ENCODE assay signal across 21 cellular contexts in the genomic region with DNA sequence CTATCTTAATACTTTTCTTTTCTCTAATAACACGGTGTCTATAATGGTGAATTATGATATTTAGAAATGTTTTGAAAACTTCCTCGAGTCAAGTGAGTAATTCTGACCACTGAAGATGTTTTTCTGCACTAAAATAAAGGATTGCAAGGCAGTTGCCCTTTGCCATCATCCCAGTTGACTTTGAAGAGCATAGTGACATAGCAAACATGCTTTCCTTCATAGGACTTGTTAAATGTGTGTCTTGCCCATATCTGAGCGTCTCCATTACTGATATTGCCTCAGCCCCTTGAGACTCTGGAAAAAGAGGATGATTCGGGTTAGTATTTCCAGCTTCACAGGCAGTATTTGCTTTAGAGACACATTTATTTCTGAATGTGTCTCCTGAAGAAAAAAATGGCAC.
"Had no signal": no experiment of that assay in that cellular context is flagged by ENCODE, and none has a peak within 500 bp of the region (broad histone marks: within the 10 kb centered on the region; RNA-seq: fewer than 3 reads in every experiment).

No MANE protein-coding gene starts in this region.

- H3K27me3 ChIP-seq: SJSA1 had no signal

- FAIRE-seq: RCC 7860 had no signal

- H3K36me3 ChIP-seq: SJSA1 had no signal

- H3K4me3 ChIP-seq: SJSA1, SK-N-MC had no signal

- H3K9me3 ChIP-seq: SJSA1 had no signal

- DNase-seq: Karpas-422, KG1, MV-4-11, NCI-H1048, NCI-H1105, NCI-H1417, NCI-H1436 treated with DMSO at 0.1 percent for 48 hours, NCI-H1694, NCI-H187 treated with DMSO at 0.1 percent for 48 hours, NCI-H2029 treated with DMSO at 0.1 percent for 48 hours, NCI-H2171 treated with DMSO at 0.1 percent for 48 hours, NCI-H2227 treated with DMSO at 0.1 percent for 48 hours, NCI-H524 treated with DMSO at 0.1 percent for 48 hours, NCI-H69, NCI-H774, Right ventricle myocardium superior, RPMI8226, SIG-M5 had no signal

- H3K27ac ChIP-seq: SJSA1, SK-N-MC had no signal
